ENCODE assay signal across 16 cellular contexts in genomic region chr5:151189151-151189550, GRCh38. TPM values are rescaled to one million over a fixed set of nuclear protein-coding genes. Genes with fewer than 3 reads are reported as not detected.
DNase-seq lines count a peak whose midpoint lies in the region; ATAC-seq, FAIRE-seq and TF ChIP-seq lines count a peak whose summit lies in the region.
"Had no signal": no experiment of that assay in that cellular context is flagged by ENCODE, and none has a peak within 500 bp of the region (broad histone marks: within the 10 kb centered on the region; RNA-seq: fewer than 3 reads in every experiment).

No MANE protein-coding gene starts in this region.

- peaks cover 32% of the 10 kb centered on the region for H3K9me3 Mint-ChIP-seq in activated CD8-positive, alpha-beta T cell treated with anti-CD3 and anti-CD28 coated beads for 36 hours
- peaks cover 43% of the 10 kb centered on the region for H3K9me3 Mint-ChIP-seq in activated CD8-positive, alpha-beta T cell treated with anti-CD3 and anti-CD28 coated beads, Interleukin-2, amount 10 ng/mL, durations not matched to agents 7 days and 5 days (ENCODE audit: insufficient read depth)
- H3K9me3 Mint-ChIP-seq in IgD-negative memory B cell: peaks cover 0 to 16% (median 3%) of the 10 kb centered on the region in 3 donors
- peaks cover 10% of the 10 kb centered on the region for H3K9me3 Mint-ChIP-seq in stimulated activated memory B cell treated with anti-CD40 and anti-IgM and Interleukin-4, amounts not matched to agents 10 μg/mL and 1 μg/mL and 100 μg/mL, for 72 hours

- no peaks in the 10 kb centered on the region for H3K79me2 ChIP-seq in K562 (ENCODE audit: control insufficient read depth, insufficient read depth, low read length)

- TF ChIP-seq EP300 in K562 (IDR thresholded peaks at IDR 0.05; ENCODE audit: low read length): no peak

- no peaks in the 10 kb centered on the region for H3K4me1 ChIP-seq in K562 (replicated peaks in 1 of 2; ENCODE audit: control insufficient read depth in 2 of 2, insufficient read depth in 2 of 2, low read length in 2 of 2)

- no peak overlapping the region for H3K4me2 ChIP-seq in K562 (ENCODE audit: insufficient read depth, low read length)
- H3K4me2 ChIP-seq: BLaER1 treated with 17β-estradiol and CSF1 and Interleukin-3, amounts not matched to agents 10 nM and 100 nM had no signal

- H3K4me3 Mint-ChIP-seq in activated CD8-positive, alpha-beta T cell treated with anti-CD3 and anti-CD28 coated beads for 36 hours: no peak overlapping the region
- no peak overlapping the region for H3K4me3 Mint-ChIP-seq in activated CD8-positive, alpha-beta T cell treated with anti-CD3 and anti-CD28 coated beads, Interleukin-2, amount 10 ng/mL, durations not matched to agents 7 days and 5 days
- H3K4me3 Mint-ChIP-seq in IgD-negative memory B cell: peak overlapping the region in 2 of 4 donors; percentile 44 to 79
- H3K4me3 Mint-ChIP-seq in stimulated activated memory B cell treated with anti-CD40 and anti-IgM and Interleukin-4, amounts not matched to agents 10 μg/mL and 1 μg/mL and 100 μg/mL, for 72 hours: no peak overlapping the region
- H3K4me3 Mint-ChIP-seq: CD4-positive, CD25-positive, alpha-beta regulatory T cell had no signal

- no peak overlapping the region for H3K4me3 ChIP-seq in K562
- H3K4me3 ChIP-seq: BLaER1 treated with 17β-estradiol and CSF1 and Interleukin-3, amounts not matched to agents 10 nM and 100 nM had no signal

- H3K27ac Mint-ChIP-seq in activated CD8-positive, alpha-beta T cell treated with anti-CD3 and anti-CD28 coated beads for 36 hours: peak overlapping the region; percentile 51
- H3K27ac Mint-ChIP-seq in activated CD8-positive, alpha-beta T cell treated with anti-CD3 and anti-CD28 coated beads, Interleukin-2, amount 10 ng/mL, durations not matched to agents 7 days and 5 days: no peak overlapping the region
- H3K27ac Mint-ChIP-seq in IgD-negative memory B cell: peak overlapping the region in 2 of 3 donors; percentile 21 to 69
- H3K27ac Mint-ChIP-seq in stimulated activated memory B cell treated with anti-CD40 and anti-IgM and Interleukin-4, amounts not matched to agents 10 μg/mL and 1 μg/mL and 100 μg/mL, for 72 hours: peak overlapping the region; percentile 64

- H3K27me3 Mint-ChIP-seq in activated CD8-positive, alpha-beta T cell treated with anti-CD3 and anti-CD28 coated beads for 36 hours: no peaks in the 10 kb centered on the region
- H3K27me3 Mint-ChIP-seq in activated CD8-positive, alpha-beta T cell treated with anti-CD3 and anti-CD28 coated beads, Interleukin-2, amount 10 ng/mL, durations not matched to agents 7 days and 5 days (ENCODE audit: low read depth): no peaks in the 10 kb centered on the region
- H3K27me3 Mint-ChIP-seq in IgD-negative memory B cell: no peaks in the 10 kb centered on the region
- H3K27me3 Mint-ChIP-seq in stimulated activated memory B cell treated with anti-CD40 and anti-IgM and Interleukin-4, amounts not matched to agents 10 μg/mL and 1 μg/mL and 100 μg/mL, for 72 hours: no peaks in the 10 kb centered on the region
- H3K27me3 Mint-ChIP-seq: CD4-positive, CD25-positive, alpha-beta regulatory T cell had no signal

- peaks cover 36% of the 10 kb centered on the region for H3K4me1 Mint-ChIP-seq in activated CD8-positive, alpha-beta T cell treated with anti-CD3 and anti-CD28 coated beads for 36 hours (ENCODE audit: low read depth)
- H3K4me1 Mint-ChIP-seq in activated CD8-positive, alpha-beta T cell treated with anti-CD3 and anti-CD28 coated beads, Interleukin-2, amount 10 ng/mL, durations not matched to agents 7 days and 5 days (ENCODE audit: low read depth): peaks cover 10% of the 10 kb centered on the region
- peaks cover 33 to 43% (median 42%) of the 10 kb centered on the region in 3 donors for H3K4me1 Mint-ChIP-seq in IgD-negative memory B cell
- H3K4me1 Mint-ChIP-seq in stimulated activated memory B cell treated with anti-CD40 and anti-IgM and Interleukin-4, amounts not matched to agents 10 μg/mL and 1 μg/mL and 100 μg/mL, for 72 hours: peaks cover 53% of the 10 kb centered on the region

- POLR2A ChIA-PET in activated CD8-positive, alpha-beta T cell treated with anti-CD3 and anti-CD28 coated beads for 36 hours (lab: Charles Lee): interaction anchor here (0.7 to 1.2 kb wide), 3 partner anchors 9 to 346 kb away, joined by 3 to 4 read pairs (median 3); no protein-coding TSS in a partner anchor
- POLR2A ChIA-PET in activated CD8-positive, alpha-beta T cell treated with anti-CD3 and anti-CD28 coated beads, Interleukin-2, amount 10 ng/mL, durations not matched to agents 7 days and 5 days (lab: Charles Lee): no interaction called here
- POLR2A ChIA-PET in K562 (lab: Yijun Ruan, JAX): interaction anchor here (0.7 kb wide), 1 partner anchor 39 kb away, joined by 4 read pairs; no protein-coding TSS in a partner anchor

- no peak overlapping the region for H3K9ac ChIP-seq in K562 (ENCODE audit: insufficient read depth in 1 of 2, low read depth in 2 of 2, low read length in 2 of 2)
- H3K9ac ChIP-seq: BLaER1 treated with 17β-estradiol and CSF1 and Interleukin-3, amounts not matched to agents 10 nM and 100 nM had no signal

- no peaks in the 10 kb centered on the region for H3K9me1 ChIP-seq in K562 (ENCODE audit: control insufficient read depth, insufficient read depth, low read length)

- ATAC-seq in activated CD8-positive, alpha-beta T cell treated with anti-CD3 and anti-CD28 coated beads for 36 hours: no peak
- no peak for ATAC-seq in activated CD8-positive, alpha-beta T cell treated with anti-CD3 and anti-CD28 coated beads, Interleukin-2, amount 10 ng/mL, durations not matched to agents 7 days and 5 days
- ATAC-seq in K562 (no peak), HG03039 (IDR thresholded peaks at IDR 0.05; ENCODE audit: unreplicated experiment) (no peak)
- no peak for ATAC-seq in stimulated activated memory B cell treated with anti-CD40 and anti-IgM and Interleukin-4, amounts not matched to agents 10 μg/mL and 1 μg/mL and 100 μg/mL, for 72 hours

- in situ Hi-C loops in K562 (cut with MboI): no loop called here

- DNase-seq in activated CD8-positive, alpha-beta T cell treated with anti-CD3 and anti-CD28 coated beads for 36 hours: no peak
- no peak for DNase-seq in activated CD8-positive, alpha-beta T cell treated with anti-CD3 and anti-CD28 coated beads, Interleukin-2, amount 10 ng/mL, durations not matched to agents 7 days and 5 days
- DNase-seq in K562 (ENCODE audit: extremely low read depth in 1 of 4, low spot score in 3 of 4) (no peak), AG08395 (ENCODE audit: low spot score) (no peak)
- DNase-seq: AML-193; CD4-positive, CD25-positive, alpha-beta regulatory T cell; DMS53; HCEC 1CT had no signal

- no peak for TF ChIP-seq POLR2A in K562 (conservative IDR thresholded peaks at IDR 0.05)

- H3K36me3 ChIP-seq in K562 (ENCODE audit: control insufficient read depth, insufficient read depth, low read length): no peaks in the 10 kb centered on the region

- H3K27ac ChIP-seq in K562 (ENCODE audit: extremely low read depth, low read depth, low read length): no peak overlapping the region
- H3K27ac ChIP-seq: 22Rv1; BLaER1 treated with 17β-estradiol and CSF1 and Interleukin-3, amounts not matched to agents 10 nM and 100 nM; HL-60 had no signal

- H3K9me3 ChIP-seq in K562 (replicated peaks; ENCODE audit: control insufficient read depth, insufficient read depth, low read depth, low read length): peaks cover 3% of the 10 kb centered on the region

- CTCF ChIA-PET in activated CD8-positive, alpha-beta T cell treated with anti-CD3 and anti-CD28 coated beads for 36 hours (lab: Charles Lee): interaction anchor here (0.6 to 2.5 kb wide), 5 partner anchors 24 to 316 kb away, joined by 3 to 8 read pairs (median 3); no protein-coding TSS in a partner anchor
- CTCF ChIA-PET in activated CD8-positive, alpha-beta T cell treated with anti-CD3 and anti-CD28 coated beads, Interleukin-2, amount 10 ng/mL, durations not matched to agents 7 days and 5 days (lab: Charles Lee): interaction anchor here (1.0 to 5.2 kb wide), 3 partner anchors 24 to 74 kb away, joined by 4 to 23 read pairs (median 6); no protein-coding TSS in a partner anchor
- CTCF ChIA-PET in K562 (lab: Yijun Ruan, JAX; ENCODE audit: low intra/inter-chr PET ratio): no interaction called here

- no peaks in the 10 kb centered on the region for H4K20me1 ChIP-seq in K562 (replicated peaks; ENCODE audit: control insufficient read depth, insufficient read depth, low read length)

- no peak for TF ChIP-seq CTCF in activated CD8-positive, alpha-beta T cell treated with anti-CD3 and anti-CD28 coated beads for 36 hours (IDR thresholded peaks at IDR 0.05)
- TF ChIP-seq CTCF in K562 (IDR thresholded peaks at IDR 0.05 in 2 of 3, conservative IDR thresholded peaks at IDR 0.05 in 1 of 3; ENCODE audit: insufficient read depth in 2 of 3, low read depth in 1 of 3, low read length in 3 of 3): no peak

- H2AFZ ChIP-seq in K562 (ENCODE audit: low read depth, low read length): no peak overlapping the region

- intact Hi-C loops in activated CD8-positive, alpha-beta T cell treated with anti-CD3 and anti-CD28 coated beads for 36 hours (cut with micrococcal nuclease): no loop called here
- intact Hi-C loops in K562 (cut with micrococcal nuclease): no loop called here

- WGBS in K562 (ENCODE audit: insufficient coverage, low coverage, missing lambda C conversion rate): 32% methylated on average over 2 of the region's 2 CpGs

- FAIRE-seq in K562 (lab: Jason Lieb, UNC): no peak
- FAIRE-seq: H1 had no signal

- no TSS peak for BruUV-seq in K562 (replicated peaks; lab: Mats Ljungman, UMichigan)

- peaks cover 64% of the 10 kb centered on the region for H3K36me3 Mint-ChIP-seq in activated CD8-positive, alpha-beta T cell treated with anti-CD3 and anti-CD28 coated beads for 36 hours (ENCODE audit: low read depth)
- H3K36me3 Mint-ChIP-seq in activated CD8-positive, alpha-beta T cell treated with anti-CD3 and anti-CD28 coated beads, Interleukin-2, amount 10 ng/mL, durations not matched to agents 7 days and 5 days (ENCODE audit: low read depth): peaks cover 83% of the 10 kb centered on the region
- peaks cover 26% of the 10 kb centered on the region for H3K36me3 Mint-ChIP-seq in IgD-negative memory B cell
- H3K36me3 Mint-ChIP-seq in stimulated activated memory B cell treated with anti-CD40 and anti-IgM and Interleukin-4, amounts not matched to agents 10 μg/mL and 1 μg/mL and 100 μg/mL, for 72 hours: peaks cover 84% of the 10 kb centered on the region

- no peak for TF ChIP-seq RAD21 in K562 (CRISPR knock-in tag; conservative IDR thresholded peaks at IDR 0.05 in 1 of 2, IDR thresholded peaks at IDR 0.05 in 1 of 2)

- H3K27me3 ChIP-seq in K562 (ENCODE audit: control insufficient read depth in 2 of 2, insufficient read depth in 2 of 2, low read length in 2 of 2): no peaks in the 10 kb centered on the region
- H3K27me3 ChIP-seq: BLaER1 treated with 17β-estradiol and CSF1 and Interleukin-3, amounts not matched to agents 10 nM and 100 nM had no signal

RNA-seq across cellular contexts. Expression of gene ANXA6, which starts 31.6 kb away (rescaled TPM):
- 100 to 1,000 TPM; 328 to 336 TPM for total RNA-seq in activated CD8-positive, alpha-beta T cell treated with anti-CD3 and anti-CD28 coated beads for 36 hours
- 100 to 1,000 TPM; 481 to 495 TPM for total RNA-seq in activated CD8-positive, alpha-beta T cell treated with anti-CD3 and anti-CD28 coated beads, Interleukin-2, amount 10 ng/mL, durations not matched to agents 7 days and 5 days
- polyA plus RNA-seq in IgD-negative memory B cell (298 TPM), K562 (2011; rRNA removed) (8.1 and 27.2 TPM in 2 replicates), K562 (2014; fragmentation: Illumina TruSeq; extraction: Trizol) (10.1 and 10.4 TPM in 2 replicates), K562 (2014; fragmentation: Nextera tagmentation; extraction: Ambion mirVana) (1 to 10 TPM in 1 of 2 experiments, under 1 TPM in 1; 0.70 to 1.9 TPM), K562 (2014; rRNA removed) (8.3 and 8.8 TPM in 2 replicates)
- total RNA-seq in K562 (2011; cell fraction: chromatin; rRNA removed; ENCODE audit: low replicate concordance): 14.4 and 15.9 TPM in 2 replicates
- 6.0 and 8.9 TPM in 2 replicates for total RNA-seq in K562 (2011; cell fraction: nucleolus; rRNA removed)
- 11.6 and 11.7 TPM in 2 replicates for total RNA-seq in K562 (2011; cell fraction: nucleoplasm; rRNA removed)
- total RNA-seq in K562 (2014; rRNA removed) (8.1 and 11.8 TPM in 2 replicates), K562 (2014; rRNA removed; fragmentation: Illumina TruSeq; extraction: Trizol) (7.8 and 9.6 TPM in 2 replicates), K562 (2015; rRNA removed; fragmentation: Illumina TruSeq; extraction: Trizol) (12.0 and 13.2 TPM in 2 replicates), K562 (2021) (11.6 and 12.0 TPM in 2 replicates)
- polyA plus RNA-seq in K562 (2011; cell fraction: cytosol; rRNA removed): 7.1 and 33.5 TPM in 2 replicates
- polyA plus RNA-seq in K562 (2011; cell fraction: nucleus; rRNA removed): 5.0 and 18.8 TPM in 2 replicates
- 13.5 and 16.9 TPM in 2 replicates for polyA plus RNA-seq in K562 (2012)
- polyA minus RNA-seq in K562 (2011; rRNA and poly(A)+ RNA removed): 11.3 and 36.0 TPM in 2 replicates
- 5.2 and 14.0 TPM in 2 replicates for polyA minus RNA-seq in K562 (2011; cell fraction: cytosol; rRNA and poly(A)+ RNA removed)
- polyA minus RNA-seq in K562 (2011; cell fraction: nucleus; rRNA and poly(A)+ RNA removed): 6.1 and 27.3 TPM in 2 replicates

RNA-seq across cellular contexts. Expression of gene CCDC69, which starts 34.7 kb away (rescaled TPM):
- total RNA-seq in activated CD8-positive, alpha-beta T cell treated with anti-CD3 and anti-CD28 coated beads for 36 hours: 10 to 100 TPM; 33.0 to 34.5 TPM
- 10 to 100 TPM; 87.6 to 92.7 TPM for total RNA-seq in activated CD8-positive, alpha-beta T cell treated with anti-CD3 and anti-CD28 coated beads, Interleukin-2, amount 10 ng/mL, durations not matched to agents 7 days and 5 days
- 75.5 TPM for polyA plus RNA-seq in IgD-negative memory B cell
- total RNA-seq in K562 (2011; cell fraction: chromatin; rRNA removed; ENCODE audit: low replicate concordance): 4.2 and 7.7 TPM in 2 replicates
- 3.7 and 3.8 TPM in 2 replicates for total RNA-seq in K562 (2011; cell fraction: nucleolus; rRNA removed)
- total RNA-seq in K562 (2011; cell fraction: nucleoplasm; rRNA removed): 5.5 and 8.5 TPM in 2 replicates
- 8.0 and 10.7 TPM in 2 replicates for total RNA-seq in K562 (2014; rRNA removed)
- 7.2 and 7.3 TPM in 2 replicates for total RNA-seq in K562 (2014; rRNA removed; fragmentation: Illumina TruSeq; extraction: Trizol)
- total RNA-seq in K562 (2015; rRNA removed; fragmentation: Illumina TruSeq; extraction: Trizol): 10.4 and 10.6 TPM in 2 replicates
- total RNA-seq in K562 (2021): 7.5 and 7.6 TPM in 2 replicates
- 11.5 and 12.2 TPM in 2 replicates for polyA plus RNA-seq in K562 (2011; rRNA removed)
- 8.8 and 11.5 TPM in 2 replicates for polyA plus RNA-seq in K562 (2011; cell fraction: cytosol; rRNA removed)
- 4.4 and 4.6 TPM in 2 replicates for polyA plus RNA-seq in K562 (2011; cell fraction: nucleus; rRNA removed)
- 10.4 and 12.9 TPM in 2 replicates for polyA plus RNA-seq in K562 (2012)
- polyA plus RNA-seq in K562 (2014; fragmentation: Illumina TruSeq; extraction: Trizol): 9.6 and 11.1 TPM in 2 replicates
- 1 to 10 TPM in 1 of 2 experiments, under 1 TPM in 1; 0.65 to 1.5 TPM for polyA plus RNA-seq in K562 (2014; fragmentation: Nextera tagmentation; extraction: Ambion mirVana)
- 6.6 and 7.2 TPM in 2 replicates for polyA plus RNA-seq in K562 (2014; rRNA removed)
- 8.0 and 8.5 TPM in 2 replicates for polyA minus RNA-seq in K562 (2011; rRNA and poly(A)+ RNA removed)
- 3.7 and 3.9 TPM in 2 replicates for polyA minus RNA-seq in K562 (2011; cell fraction: cytosol; rRNA and poly(A)+ RNA removed)
- 1.8 and 3.9 TPM in 2 replicates for polyA minus RNA-seq in K562 (2011; cell fraction: nucleus; rRNA and poly(A)+ RNA removed)
- total RNA-seq: A673 had no signal

Comparison
In these comparisons a context has a peak if more than half of its experiments do, and no peak if none do; other contexts are left out.
1. RNA of gene ANXA6, which starts 31.6 kb away (total RNA-seq): 481 to 495 TPM in activated CD8-positive, alpha-beta T cell treated with anti-CD3 and anti-CD28 coated beads, Interleukin-2, amount 10 ng/mL, durations not matched to agents 7 days and 5 days and 328 to 336 TPM in activated CD8-positive, alpha-beta T cell treated with anti-CD3 and anti-CD28 coated beads for 36 hours; 6.0 to 15.9 TPM in K562; every median in the first group is over 10 times any median in the second.